14 cellular contexts compared by ENCODE assay signal in genomic region chr17:17067277-17067676, GRCh38. TPM values are rescaled to one million over a fixed set of nuclear protein-coding genes. Genes with fewer than 3 reads are reported as not detected.
DNase-seq lines count a peak whose midpoint lies in the region; ATAC-seq, FAIRE-seq and TF ChIP-seq lines count a peak whose summit lies in the region.
"Had no signal": no experiment of that assay in that cellular context is flagged by ENCODE, and none has a peak within 500 bp of the region (broad histone marks: within the 10 kb centered on the region; RNA-seq: fewer than 3 reads in every experiment).

No MANE protein-coding gene starts in this region.

- H3K4me3 ChIP-seq in cardiac fibroblast (replicated peaks in 1 of 2; ENCODE audit: low read depth in 2 of 2, low read length in 2 of 2) (no peak overlapping the region), heart left ventricle (no peak overlapping the region)
- H3K4me3 ChIP-seq: gastrocnemius medialis, psoas muscle, tibial artery had no signal

- WGBS in heart left ventricle, 4 donors, result 78 to 81% (median 80%) methylated on average over 5 of the region's 5 CpGs

- H3K9me3 ChIP-seq in heart left ventricle, result peaks cover 0 to 9% (median 0%) of the 10 kb centered on the region in 12 donors
- H3K9me3 ChIP-seq: gastrocnemius medialis, psoas muscle, tibial artery had no signal

- no peaks in the 10 kb centered on the region for H3K27me3 Mint-ChIP-seq in nephron (ENCODE audit: low read depth)

- FAIRE-seq in HTR-8/SVneo (lab: Jason Lieb, UNC), result no peak
- FAIRE-seq: GM19239 had no signal

- peak; percentile 48 for DNase-seq in AG20443 (ENCODE audit: low spot score)
- DNase-seq in HTR-8/SVneo (ENCODE audit: insufficient read length, low spot score), result peak; percentile 73
- peak; percentile 25 to 53 for DNase-seq in cardiac fibroblast (ENCODE audit: low read depth in 2 of 2)
- DNase-seq in heart left ventricle, result no peak
- DNase-seq: activated gamma-delta T cell treated with Interleukin-2 at 50 U/mL for 16 hours, psoas muscle, SHP77 treated with DMSO at 0.1 percent for 48 hours had no signal

- ATAC-seq in GM21528 (IDR thresholded peaks at IDR 0.05; ENCODE audit: low FRiP score, unreplicated experiment) (no peak), GM18868 (IDR thresholded peaks at IDR 0.05; ENCODE audit: unreplicated experiment) (no peak), HG03342 (IDR thresholded peaks at IDR 0.05; ENCODE audit: unreplicated experiment) (no peak), heart left ventricle (no peak)
- ATAC-seq: gastrocnemius medialis, psoas muscle had no signal

- no peak overlapping the region for H3K27ac ChIP-seq in heart left ventricle
- H3K27ac ChIP-seq: psoas muscle had no signal

- H3K36me3 ChIP-seq in heart left ventricle, result peaks cover 0 to 7% (median 0%) of the 10 kb centered on the region in 9 donors
- H3K36me3 ChIP-seq: gastrocnemius medialis had no signal

- H3K9me3 Mint-ChIP-seq in nephron, result peaks cover 8% of the 10 kb centered on the region

- intact Hi-C loops in heart left ventricle (cut with DNase I), result no loop called here

- H3K4me1 Mint-ChIP-seq in nephron, result peaks cover 53% of the 10 kb centered on the region

- no peak overlapping the region for H3K4me3 Mint-ChIP-seq in nephron

- peak overlapping the region in 2 of 3 experiments; percentile 16 to 36 for H3K27ac Mint-ChIP-seq in nephron

- H3K4me1 ChIP-seq in heart left ventricle, result peaks cover 2 to 81% (median 49%) of the 10 kb centered on the region in 12 donors

- peaks cover 51% of the 10 kb centered on the region for H3K36me3 Mint-ChIP-seq in nephron (ENCODE audit: low read depth)

- no peak for TF ChIP-seq POLR2A in heart left ventricle (IDR thresholded peaks at IDR 0.05)

- no peaks in the 10 kb centered on the region for H3K27me3 ChIP-seq in heart left ventricle
- H3K27me3 ChIP-seq: gastrocnemius medialis, tibial artery had no signal

- TF ChIP-seq CTCF in cardiac fibroblast (IDR thresholded peaks at IDR 0.05; ENCODE audit: low read depth, low read length), result no peak
- no peak for TF ChIP-seq CTCF in nephron (IDR thresholded peaks at IDR 0.05; ENCODE audit: unreplicated experiment in 3 of 3)
- TF ChIP-seq CTCF in heart left ventricle (IDR thresholded peaks at IDR 0.05), result no peak

RNA-seq across cellular contexts. Expression of gene MPRIP, which starts 25.0 kb away (rescaled TPM):
- total RNA-seq in heart left ventricle, result 100 to 1,000 TPM; 131 to 686 (median 343) TPM
- 100 to 1,000 TPM; 237 to 476 TPM for polyA plus RNA-seq in heart left ventricle

Comparison
In these comparisons a context has a peak if more than half of its experiments do, and no peak if none do; other contexts are left out.
1. DNase-seq: peak in AG20443 (single experiment), HTR-8/SVneo (single experiment) and cardiac fibroblast (2 of 2); none in heart left ventricle (0 of 5).